1 cellular context compared by ENCODE assay signal in genomic region chr18:56374005-56374655, GRCh38.
TF ChIP-seq lines count a peak whose summit lies in the region.

No MANE protein-coding gene starts in this region.

TF ChIP-seq in GM23338, 12 proteins besides CTCF, POLR2A, EP300 and RAD21 (continued from another document):
- no peak for TF ChIP-seq REST (IDR thresholded peaks at IDR 0.05; ENCODE audit: unreplicated experiment)
- no peak for TF ChIP-seq NANOG (IDR thresholded peaks at IDR 0.05; ENCODE audit: borderline replicate concordance)
- TF ChIP-seq EZH2phosphoT487 (IDR thresholded peaks at IDR 0.05; ENCODE audit: unreplicated experiment), result no peak
- TF ChIP-seq ZNF462 (CRISPR knock-in tag; IDR thresholded peaks at IDR 0.05), result no peak
- no peak for TF ChIP-seq POLR2AphosphoS5 (IDR thresholded peaks at IDR 0.05; ENCODE audit: low read depth)
- no peak for TF ChIP-seq ETS1 (IDR thresholded peaks at IDR 0.05)
- TF ChIP-seq JUNB (IDR thresholded peaks at IDR 0.05; ENCODE audit: unreplicated experiment), result no peak
- no peak for TF ChIP-seq ZNF331 (CRISPR knock-in tag; IDR thresholded peaks at IDR 0.05; ENCODE audit: low read depth)
- no peak for TF ChIP-seq EZH2 (IDR thresholded peaks at IDR 0.05; ENCODE audit: low read depth, unreplicated experiment)
